ENCODE assay signal across 8 cellular contexts in genomic region chr14:94180655-94181271, GRCh38. TPM values are rescaled to one million over a fixed set of nuclear protein-coding genes. Genes with fewer than 3 reads are reported as not detected.
DNase-seq lines count a peak whose midpoint lies in the region; ATAC-seq, FAIRE-seq and TF ChIP-seq lines count a peak whose summit lies in the region.

No MANE protein-coding gene starts in this region.

- TF ChIP-seq EP300 in K562 (IDR thresholded peaks at IDR 0.05; ENCODE audit: low read length) (no peak), suprapubic skin (IDR thresholded peaks at IDR 0.05) (no peak)

- FAIRE-seq in GM12891 (lab: Jason Lieb, UNC) (peak; percentile 50), K562 (lab: Jason Lieb, UNC) (no peak)

- H3K9me3 ChIP-seq in BLaER1, result no peaks in the 10 kb centered on the region
- H3K9me3 ChIP-seq in K562 (replicated peaks; ENCODE audit: control insufficient read depth, insufficient read depth, low read depth, low read length), result no peaks in the 10 kb centered on the region
- H3K9me3 ChIP-seq in suprapubic skin, result no peaks in the 10 kb centered on the region

- H3K27ac ChIP-seq in BLaER1 (no peak overlapping the region), K562 (ENCODE audit: extremely low read depth, low read depth, low read length) (no peak overlapping the region), suprapubic skin (no peak overlapping the region)

- no peaks in the 10 kb centered on the region for H3K9me3 Mint-ChIP-seq in immature natural killer cell

- POLR2A ChIA-PET in K562 (lab: Yijun Ruan, JAX), result no interaction called here

- no peak for DNase-seq in GM12891 (ENCODE audit: insufficient read length, low spot score)
- DNase-seq in NCI-H82 (lab: John Stamatoyannopoulos, UW), result peak; percentile 67
- peak in 2 of 4 experiments; percentile 12 to 29 for DNase-seq in K562 (ENCODE audit: extremely low read depth in 1 of 4, low spot score in 3 of 4)
- DNase-seq in immature natural killer cell, result peak; percentile 52 to 63 (median 53)
- DNase-seq in suprapubic skin (ENCODE audit: low spot score in 2 of 2), result no peak
- no peak for DNase-seq in HK-2 (ENCODE audit: unreplicated experiment)

- no peaks in the 10 kb centered on the region for H3K9me1 ChIP-seq in K562 (ENCODE audit: control insufficient read depth, insufficient read depth, low read length)

- H3K27me3 Mint-ChIP-seq in immature natural killer cell (ENCODE audit: low read depth in 3 of 3), result peaks cover 7 to 34% (median 12%) of the 10 kb centered on the region in 3 donors

- peaks cover 2 to 15% of the 10 kb centered on the region in 2 donors for H3K4me1 Mint-ChIP-seq in immature natural killer cell

- H3K36me3 Mint-ChIP-seq in immature natural killer cell, result no peaks in the 10 kb centered on the region

- H3K27me3 ChIP-seq in BLaER1 (peaks cover 23% of the 10 kb centered on the region), K562 (ENCODE audit: control insufficient read depth in 2 of 2, insufficient read depth in 2 of 2, low read length in 2 of 2) (no peaks in the 10 kb centered on the region; a peak in 2 of 5 replicates), suprapubic skin (no peaks in the 10 kb centered on the region)

- no peak overlapping the region for H2AFZ ChIP-seq in K562 (ENCODE audit: low read depth, low read length)

- no peak overlapping the region for H3K4me3 ChIP-seq in BLaER1
- no peak overlapping the region for H3K4me3 ChIP-seq in K562
- H3K4me3 ChIP-seq in suprapubic skin, result peak overlapping the region; percentile 10

- H3K4me2 ChIP-seq in BLaER1, result peak overlapping the region; percentile 31
- no peak overlapping the region for H3K4me2 ChIP-seq in K562 (ENCODE audit: insufficient read depth, low read length)

- TF ChIP-seq POLR2A in GM12891 (IDR thresholded peaks at IDR 0.05; ENCODE audit: low read depth, low read length), result no peak
- no peak for TF ChIP-seq POLR2A in K562 (conservative IDR thresholded peaks at IDR 0.05)
- TF ChIP-seq POLR2A in suprapubic skin (IDR thresholded peaks at IDR 0.05), result no peak

- TF ChIP-seq RAD21 in K562 (CRISPR knock-in tag; conservative IDR thresholded peaks at IDR 0.05 in 1 of 2, IDR thresholded peaks at IDR 0.05 in 1 of 2), result peak; percentile 25 to 58; a peak in 3 of 4 replicates

- H3K36me3 ChIP-seq in BLaER1, result no peaks in the 10 kb centered on the region
- no peaks in the 10 kb centered on the region for H3K36me3 ChIP-seq in K562 (ENCODE audit: control insufficient read depth, insufficient read depth, low read length)
- no peaks in the 10 kb centered on the region for H3K36me3 ChIP-seq in suprapubic skin

- no TSS peak for BruUV-seq in K562 (replicated peaks; lab: Mats Ljungman, UMichigan)

- H3K79me2 ChIP-seq in K562 (ENCODE audit: control insufficient read depth, insufficient read depth, low read length), result no peaks in the 10 kb centered on the region

- WGBS in K562 (ENCODE audit: insufficient coverage, low coverage, missing lambda C conversion rate), result 0% methylated on average over 4 of the region's 4 CpGs
- 16% methylated on average over 4 of the region's 4 CpGs for WGBS in suprapubic skin

- H4K20me1 ChIP-seq in BLaER1 (peaks cover 8% of the 10 kb centered on the region; the same call in 1 of the 2 replicates), K562 (replicated peaks; ENCODE audit: control insufficient read depth, insufficient read depth, low read length) (no peaks in the 10 kb centered on the region)

- H3K9ac ChIP-seq in BLaER1, result no peak overlapping the region
- H3K9ac ChIP-seq in K562 (ENCODE audit: insufficient read depth in 1 of 2, low read depth in 2 of 2, low read length in 2 of 2), result no peak overlapping the region

- peak overlapping the region in 3 of 6 donors; percentile 34 to 63 (median 62) for H3K27ac Mint-ChIP-seq in immature natural killer cell

- CTCF ChIA-PET in K562 (lab: Yijun Ruan, JAX; ENCODE audit: low intra/inter-chr PET ratio), result interaction anchor here (0.6 to 2.1 kb wide), 5 partner anchors 35 to 530 kb away, joined by 3 to 15 read pairs (median 5); no protein-coding TSS in a partner anchor

- in situ Hi-C loops in K562 (cut with MboI), result loop anchor here (25.0 kb wide), 1 partner anchor 518 kb away; no protein-coding TSS in a partner anchor

- peak; percentile 51 for ATAC-seq in HG03175 (IDR thresholded peaks at IDR 0.05; ENCODE audit: unreplicated experiment)
- peak; percentile 69 for ATAC-seq in K562

- TF ChIP-seq CTCF in K562 (IDR thresholded peaks at IDR 0.05 in 2 of 3, conservative IDR thresholded peaks at IDR 0.05 in 1 of 3; ENCODE audit: insufficient read depth in 2 of 3, low read depth in 1 of 3, low read length in 3 of 3) (peak; percentile 29 to 61 (median 32); a peak in 3 of 6 replicates), suprapubic skin (IDR thresholded peaks at IDR 0.05) (peak; percentile 29 to 36)

- intact Hi-C loops in K562 (cut with micrococcal nuclease), result loop anchor here (2.0 kb wide), 2 partner anchors 44 to 242 kb away; no protein-coding TSS in a partner anchor

- no peaks in the 10 kb centered on the region for H3K4me1 ChIP-seq in BLaER1
- H3K4me1 ChIP-seq in K562 (replicated peaks in 1 of 2; ENCODE audit: control insufficient read depth in 2 of 2, insufficient read depth in 2 of 2, low read length in 2 of 2), result no peaks in the 10 kb centered on the region
- peaks cover 11% of the 10 kb centered on the region for H3K4me1 ChIP-seq in suprapubic skin

- peak overlapping the region; percentile 5 to 39 (median 20) for H3K4me3 Mint-ChIP-seq in immature natural killer cell

TF ChIP-seq in GM12891, 5 proteins besides CTCF, POLR2A, EP300 and RAD21:
- TF ChIP-seq SPI1 (IDR thresholded peaks at IDR 0.05; ENCODE audit: low read depth, low read length) (0 out of 2 replicates have a peak, but pooled peaks have one; percentile 5), POU2F2 (IDR thresholded peaks at IDR 0.05; ENCODE audit: low read depth, low read length) (no peak)

TF ChIP-seq in K562, 482 proteins besides CTCF, POLR2A, EP300 and RAD21:
- peak; percentile 79 for TF ChIP-seq ZNF384 (IDR thresholded peaks at IDR 0.05; ENCODE audit: low read depth, low read length)
- no peak for TF ChIP-seq IRF9 (tag; IDR thresholded peaks at IDR 0.05)
- TF ChIP-seq FOXK2 (conservative IDR thresholded peaks at IDR 0.05 in 1 of 2, IDR thresholded peaks at IDR 0.05 in 1 of 2; ENCODE audit: low read depth in 2 of 2), result 0 out of 4 replicates have a peak, but pooled peaks of 1 of the 2 experiments have one; percentile 24
- no peak for TF ChIP-seq SAP30 (IDR thresholded peaks at IDR 0.05; ENCODE audit: borderline replicate concordance, insufficient read depth, low read depth, low read length, poor library complexity, severe bottlenecking)

RNA-seq across cellular contexts. Expression of gene PPP4R4, which starts 6.6 kb away (rescaled TPM):
- 0.04 TPM for polyA plus RNA-seq in GM12891 (2012; ENCODE audit: low read depth, missing spikeins)
- not detected in 2 replicates for total RNA-seq in K562 (2011; cell fraction: chromatin; rRNA removed; ENCODE audit: low replicate concordance)
- not detected in 2 replicates for total RNA-seq in K562 (2011; cell fraction: nucleolus; rRNA removed)
- not detected in 2 replicates for total RNA-seq in K562 (2011; cell fraction: nucleoplasm; rRNA removed)
- total RNA-seq in K562 (2014; rRNA removed) (0.04 TPM in 1 of 2 replicates, not detected in the other), K562 (2014; rRNA removed; fragmentation: Illumina TruSeq; extraction: Trizol) (not detected in 2 replicates), K562 (2015; rRNA removed; fragmentation: Illumina TruSeq; extraction: Trizol) (0.11 TPM in 1 of 2 replicates, not detected in the other), K562 (2021) (not detected in 2 replicates), suprapubic skin (1 to 10 TPM in 3 of 4 donors, under 1 TPM in 1; 0.24 to 4.4 (median 1.3) TPM)
- polyA plus RNA-seq in K562 (2011; rRNA removed) (0.26 TPM in 1 of 2 replicates, not detected in the other), K562 (2014; fragmentation: Illumina TruSeq; extraction: Trizol) (not detected in 2 replicates), K562 (2014; fragmentation: Nextera tagmentation; extraction: Ambion mirVana) (not detected), K562 (2014; rRNA removed) (not detected in 2 replicates), immature natural killer cell (not detected)
- not detected in 2 replicates for polyA plus RNA-seq in K562 (2011; cell fraction: cytosol; rRNA removed)
- polyA plus RNA-seq in K562 (2011; cell fraction: nucleus; rRNA removed), result 0.09 TPM in 1 of 2 replicates, not detected in the other
- 0.21 TPM in 1 of 2 replicates, not detected in the other for polyA plus RNA-seq in K562 (2012)
- polyA minus RNA-seq in K562 (2011; rRNA and poly(A)+ RNA removed), result not detected in 2 replicates
- not detected in 2 replicates for polyA minus RNA-seq in K562 (2011; cell fraction: cytosol; rRNA and poly(A)+ RNA removed)
- under 0.01 TPM in 1 of 2 replicates, not detected in the other for polyA minus RNA-seq in K562 (2011; cell fraction: nucleus; rRNA and poly(A)+ RNA removed)

RNA-seq across cellular contexts. Expression of gene IFI27L2, which starts 51.4 kb away (rescaled TPM):
- polyA plus RNA-seq in GM12891 (2012; ENCODE audit: low read depth, missing spikeins), result 140 TPM
- total RNA-seq in K562 (2011; cell fraction: chromatin; rRNA removed; ENCODE audit: low replicate concordance), result 1.2 and 5.0 TPM in 2 replicates
- total RNA-seq in K562 (2011; cell fraction: nucleolus; rRNA removed), result 2.6 and 2.7 TPM in 2 replicates
- 2.0 and 4.0 TPM in 2 replicates for total RNA-seq in K562 (2011; cell fraction: nucleoplasm; rRNA removed)
- total RNA-seq in K562 (2014; rRNA removed), result 8.0 and 9.3 TPM in 2 replicates
- 2.3 and 2.7 TPM in 2 replicates for total RNA-seq in K562 (2014; rRNA removed; fragmentation: Illumina TruSeq; extraction: Trizol)
- total RNA-seq in K562 (2015; rRNA removed; fragmentation: Illumina TruSeq; extraction: Trizol), result 4.1 and 6.1 TPM in 2 replicates
- 4.4 and 5.5 TPM in 2 replicates for total RNA-seq in K562 (2021)
- 3.3 and 4.1 TPM in 2 replicates for polyA plus RNA-seq in K562 (2011; rRNA removed)
- polyA plus RNA-seq in K562 (2011; cell fraction: cytosol; rRNA removed), result 7.4 and 14.0 TPM in 2 replicates
- 2.2 and 4.6 TPM in 2 replicates for polyA plus RNA-seq in K562 (2011; cell fraction: nucleus; rRNA removed)
- 13.5 and 19.3 TPM in 2 replicates for polyA plus RNA-seq in K562 (2012)
- polyA plus RNA-seq in K562 (2014; fragmentation: Illumina TruSeq; extraction: Trizol), result 2.5 and 3.8 TPM in 2 replicates
- polyA plus RNA-seq in K562 (2014; fragmentation: Nextera tagmentation; extraction: Ambion mirVana), result 1 to 10 TPM; 1.0 to 3.0 TPM
- polyA plus RNA-seq in K562 (2014; rRNA removed), result 5.9 and 9.0 TPM in 2 replicates
- 0.33 and 0.88 TPM in 2 replicates for polyA minus RNA-seq in K562 (2011; rRNA and poly(A)+ RNA removed)
- not detected in 2 replicates for polyA minus RNA-seq in K562 (2011; cell fraction: cytosol; rRNA and poly(A)+ RNA removed)
- 0.94 and 1.1 TPM in 2 replicates for polyA minus RNA-seq in K562 (2011; cell fraction: nucleus; rRNA and poly(A)+ RNA removed)
- polyA plus RNA-seq in immature natural killer cell, result 100 to 1,000 TPM in 2 of 3 donors, 10 to 100 TPM in 1; 82.0 to 188 (median 103) TPM
- total RNA-seq in suprapubic skin, result 10 to 100 TPM; 29.9 to 87.6 (median 61.1) TPM

Comparison
In these comparisons a context has a peak if more than half of its experiments do, and no peak if none do; other contexts are left out.
1. DNase-seq: peak in NCI-H82 (single experiment) and immature natural killer cell (3 of 3); none in GM12891 (single experiment), suprapubic skin (0 of 2) and HK-2 (single experiment).